In the genomic region with DNA sequence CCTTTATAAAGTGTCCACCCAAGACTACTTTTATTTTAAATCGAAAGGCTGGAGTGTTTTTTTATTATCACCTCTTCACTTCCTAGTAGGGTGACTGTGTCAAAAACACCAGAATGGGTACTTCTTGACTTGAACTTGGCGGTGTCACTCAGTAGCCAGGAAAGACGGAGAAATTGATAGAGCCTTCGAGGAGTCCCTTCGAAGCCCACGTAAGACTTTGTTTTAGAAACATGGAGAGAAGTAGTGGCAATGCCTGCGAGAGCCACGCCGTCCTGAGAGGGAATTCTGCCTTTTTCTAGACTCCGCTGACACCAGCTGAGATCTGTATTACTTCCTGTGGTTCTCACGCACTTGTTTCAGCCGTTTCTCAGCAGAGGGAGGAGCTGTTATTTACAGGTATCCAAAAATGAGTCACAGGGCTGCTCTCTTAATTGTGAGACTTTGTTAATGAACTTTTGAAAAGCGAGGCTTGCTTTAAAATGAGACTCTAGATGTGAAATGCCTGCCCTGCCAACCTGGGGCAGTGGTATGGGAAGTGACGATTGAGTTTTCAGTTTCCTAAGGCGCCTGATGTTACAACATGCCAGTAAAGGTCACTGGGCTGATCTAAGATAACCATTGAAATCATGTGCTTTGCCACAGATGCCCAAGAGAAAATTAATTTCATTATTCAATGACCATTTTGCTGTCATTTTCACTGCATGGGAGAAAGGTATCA, we compare ENCODE assay signal across 8 cellular contexts. TPM values are rescaled to one million over a fixed set of nuclear protein-coding genes. Genes with fewer than 3 reads are reported as not detected.
DNase-seq lines count a peak whose midpoint lies in the region; ATAC-seq and TF ChIP-seq lines count a peak whose summit lies in the region.

No MANE protein-coding gene starts in this region.

- H3K27ac ChIP-seq in mesendoderm (ENCODE audit: low read depth, low read length), result no peak overlapping the region

- no peaks in the 10 kb centered on the region for H3K27me3 ChIP-seq in BJ (ENCODE audit: control insufficient read depth, insufficient read depth, low read length)
- H3K27me3 ChIP-seq in mesendoderm (ENCODE audit: insufficient read depth, low read length, poor library complexity), result peaks cover 7% of the 10 kb centered on the region

- H3K79me1 ChIP-seq in mesendoderm (ENCODE audit: low read length), result no peaks in the 10 kb centered on the region

- H2AK5ac ChIP-seq in mesendoderm (ENCODE audit: low read length), result no peak overlapping the region

- peak; percentile 59 for ATAC-seq in GM19468 (IDR thresholded peaks at IDR 0.05; ENCODE audit: extremely low read depth, unreplicated experiment)

- TF ChIP-seq CTCF in BJ (IDR thresholded peaks at IDR 0.05; ENCODE audit: insufficient read depth, low read depth, low read length) (no peak), WI38 (IDR thresholded peaks at IDR 0.05; ENCODE audit: low read depth, low read length) (no peak), chondrocyte (IDR thresholded peaks at IDR 0.05) (peak; percentile 35)

- DNase-seq in BJ (ENCODE audit: low read depth) (no peak), HT-29 (ENCODE audit: low spot score) (peak; percentile 17), chondrocyte (ENCODE audit: low spot score) (no peak), mesendoderm (peak; percentile 38), NCI-H1092 treated with DMSO at 0.1 percent for 48 hours (lab: John Stamatoyannopoulos, UW) (no peak)
- DNase-seq in stimulated activated CD8-positive, alpha-beta memory T cell treated with anti-CD3 and anti-CD28 coated beads, Interleukin-4, amount 100 ng/mL, for 24 hours (ENCODE audit: low read depth), result peak; percentile 38

- H2BK15ac ChIP-seq in mesendoderm (replicated peaks; ENCODE audit: low read depth), result no peak overlapping the region

- peaks cover 15% of the 10 kb centered on the region for H3K4me1 Mint-ChIP-seq in chondrocyte (ENCODE audit: low read depth)

- H4K8ac ChIP-seq in mesendoderm (ENCODE audit: low read depth, low read length), result no peak overlapping the region

- POLR2A ChIA-PET in BJ (lab: Charles Lee), result no interaction called here

- H3K27me3 Mint-ChIP-seq in chondrocyte (ENCODE audit: low read depth), result no peaks in the 10 kb centered on the region

- H3K4ac ChIP-seq in mesendoderm (ENCODE audit: low read depth, low read length), result no peak overlapping the region

- no CpG with 5 or more reads among the region's 15 CpGs for WGBS in mesendoderm (ENCODE audit: extremely low coverage, insufficient coverage, low lambda C conversion rate)

- no peaks in the 10 kb centered on the region for H3K9me3 Mint-ChIP-seq in chondrocyte (ENCODE audit: low read depth)

- H3K79me2 ChIP-seq in mesendoderm (ENCODE audit: control insufficient read depth, insufficient read depth, low read length), result no peaks in the 10 kb centered on the region

- H3K4me1 ChIP-seq in mesendoderm (ENCODE audit: control insufficient read depth, low read depth, low read length), result peaks cover 3% of the 10 kb centered on the region

- H3K27ac Mint-ChIP-seq in chondrocyte (ENCODE audit: unreplicated experiment), result peak overlapping the region; percentile 63

- H3K4me3 ChIP-seq in BJ (ENCODE audit: low read depth, low read length), result peak overlapping the region; percentile 81
- H3K4me3 ChIP-seq in WI38 (ENCODE audit: low read depth, low read length), result peak overlapping the region; percentile 73
- peak overlapping the region; percentile 29 for H3K4me3 ChIP-seq in mesendoderm (ENCODE audit: low read length)

- H3K23ac ChIP-seq in mesendoderm (ENCODE audit: low read length), result no peak overlapping the region

- no peak overlapping the region for H2BK120ac ChIP-seq in mesendoderm (ENCODE audit: low read depth, low read length)

- peaks cover 2% of the 10 kb centered on the region for H3K36me3 Mint-ChIP-seq in chondrocyte (ENCODE audit: low read depth)

- H3K4me3 Mint-ChIP-seq in chondrocyte (ENCODE audit: unreplicated experiment), result peak overlapping the region; percentile 79

- no peaks in the 10 kb centered on the region for H3K36me3 ChIP-seq in BJ (ENCODE audit: control insufficient read depth, insufficient read depth, low read length)
- H3K36me3 ChIP-seq in mesendoderm (ENCODE audit: control insufficient read depth, insufficient read depth, low read length), result no peaks in the 10 kb centered on the region

- CTCF ChIA-PET in BJ (lab: Yijun Ruan, JAX), result interaction anchor here (1.0 kb wide), 1 partner anchor 64 kb away, joined by 3 read pairs; no protein-coding TSS in a partner anchor

- H3K4me2 ChIP-seq in mesendoderm (ENCODE audit: low read length), result peak overlapping the region; percentile 86

- H4K5ac ChIP-seq in mesendoderm (ENCODE audit: low read length), result no peak overlapping the region

- H3K56ac ChIP-seq in mesendoderm (ENCODE audit: low read length), result peak overlapping the region; percentile 32

- H2BK5ac ChIP-seq in mesendoderm (ENCODE audit: low read length), result no peak overlapping the region

- H3K9ac ChIP-seq in mesendoderm (ENCODE audit: low read length), result peak overlapping the region; percentile 46

- no peak overlapping the region for H3K18ac ChIP-seq in mesendoderm (ENCODE audit: low read length)

RNA-seq across cellular contexts. Expression of gene STX11, which starts 0.9 kb away (rescaled TPM):
- polyA plus RNA-seq in BJ (2011; rRNA removed), result 0.80 and 0.90 TPM in 2 replicates
- 0.09 and 0.41 TPM in 2 replicates for polyA minus RNA-seq in BJ (2011; rRNA and poly(A)+ RNA removed)
- not detected in 2 replicates for total RNA-seq in HT-29 (2014; rRNA removed; shearing (Covaris generic))
- total RNA-seq in chondrocyte, result 1.6 to 3.1 TPM (median 2.9 TPM) in 3 replicates
- polyA plus RNA-seq in mesendoderm (2013, experiment 1 of 2), result 2.0 TPM
- 2.3 TPM for polyA plus RNA-seq in mesendoderm (2013, experiment 2 of 2)

RNA-seq across cellular contexts. Expression of gene SF3B5, which starts 55.8 kb away (rescaled TPM):
- 238 and 261 TPM in 2 replicates for polyA plus RNA-seq in BJ (2011; rRNA removed)
- polyA minus RNA-seq in BJ (2011; rRNA and poly(A)+ RNA removed), result 104 and 181 TPM in 2 replicates
- total RNA-seq in HT-29 (2014; rRNA removed; shearing (Covaris generic)), result 153 and 154 TPM in 2 replicates
- total RNA-seq in chondrocyte, result 97.9 to 118 TPM (median 101 TPM) in 3 replicates
- polyA plus RNA-seq in mesendoderm (2013, experiment 1 of 2), result 285 TPM
- polyA plus RNA-seq in mesendoderm (2013, experiment 2 of 2), result 286 TPM

Comparison
In these comparisons a context has a peak if more than half of its experiments do, and no peak if none do; other contexts are left out.
1. DNase-seq: peak in HT-29 (single experiment), mesendoderm (single experiment) and stimulated activated CD8-positive, alpha-beta memory T cell treated with anti-CD3 and anti-CD28 coated beads, Interleukin-4, amount 100 ng/mL, for 24 hours (single experiment); none in BJ (single experiment), chondrocyte (single experiment) and NCI-H1092 treated with DMSO at 0.1 percent for 48 hours (single experiment).
2. H3K4me3 ChIP-seq: peak in every context shown above with its lines; median percentile 81 in BJ; 73 in WI38; 29 in mesendoderm.